ENCODE assay signal across 10 cellular contexts in genomic region chr9:79581388-79581787, GRCh38. TPM values are rescaled to one million over a fixed set of nuclear protein-coding genes. Genes with fewer than 3 reads are reported as not detected.
DNase-seq lines count a peak whose midpoint lies in the region; ATAC-seq and TF ChIP-seq lines count a peak whose summit lies in the region.
"Had no signal": no experiment of that assay in that cellular context is flagged by ENCODE, and none has a peak within 500 bp of the region (broad histone marks: within the 10 kb centered on the region; RNA-seq: fewer than 3 reads in every experiment).

No MANE protein-coding gene starts in this region.

- peaks cover 53 to 73% of the 10 kb centered on the region in 2 donors for H3K36me3 Mint-ChIP-seq in CD14-positive monocyte
- peaks cover 77% of the 10 kb centered on the region for H3K36me3 Mint-ChIP-seq in HFFc6 (ENCODE audit: low read depth)

- H3K4me1 Mint-ChIP-seq in CD14-positive monocyte (peaks cover 90% of the 10 kb centered on the region), HFFc6 (ENCODE audit: low read depth) (peaks cover 95% of the 10 kb centered on the region)

- no peak for TF ChIP-seq CTCF in CD14-positive monocyte (IDR thresholded peaks at IDR 0.05)
- no peak for TF ChIP-seq CTCF in HFFc6 (IDR thresholded peaks at IDR 0.05)
- TF ChIP-seq CTCF in astrocyte of the spinal cord (IDR thresholded peaks at IDR 0.05; ENCODE audit: low read depth, low read length), result no peak

- no peak overlapping the region for H3K4me3 Mint-ChIP-seq in CD14-positive monocyte
- H3K4me3 Mint-ChIP-seq in HFFc6, result peak overlapping the region; percentile 91

- intact Hi-C loops in CD14-positive monocyte (cut with micrococcal nuclease), result loop anchor here in 1 of 2 donors (5.0 kb wide), 1 partner anchor 46 kb away; no protein-coding TSS in a partner anchor

- no peak overlapping the region for H3K4me3 ChIP-seq in astrocyte of the spinal cord (ENCODE audit: low read depth, low read length)
- H3K4me3 ChIP-seq: testis had no signal

- H3K27ac Mint-ChIP-seq in CD14-positive monocyte, result peak overlapping the region in 5 of 7 donors; percentile 32 to 99 (median 40)
- peak overlapping the region; percentile 93 for H3K27ac Mint-ChIP-seq in HFFc6

- in situ Hi-C loops in astrocyte of the spinal cord (cut with HindIII; ENCODE audit: low sequenced_read_pairs), result no loop called here

- H3K9me3 Mint-ChIP-seq in CD14-positive monocyte, result no peaks in the 10 kb centered on the region
- H3K9me3 Mint-ChIP-seq in HFFc6, result no peaks in the 10 kb centered on the region

- no peak for ATAC-seq in HG03442 (IDR thresholded peaks at IDR 0.05; ENCODE audit: unreplicated experiment)

- no peak for DNase-seq in CD14-positive monocyte (ENCODE audit: low spot score)
- peak; percentile 34 for DNase-seq in HFFc6
- DNase-seq in astrocyte of the spinal cord (ENCODE audit: low read depth, low spot score), result peak; percentile 54
- peak; percentile 34 for DNase-seq in mucosa of gallbladder (ENCODE audit: low spot score)
- no peak for DNase-seq in activated CD4-positive, CD25-positive, alpha-beta regulatory T cell treated with anti-CD3 and anti-CD28 coated beads, Interleukin-2, amount 50 U/mL, for 72 hours
- DNase-seq in retina, result no peak
- no peak for DNase-seq in globus pallidus (ENCODE audit: low spot score)
- DNase-seq: caudate nucleus had no signal

- H3K27me3 Mint-ChIP-seq in CD14-positive monocyte (ENCODE audit: low read depth in 3 of 3) (peaks cover 0 to 1% (median 0%) of the 10 kb centered on the region in 3 donors), HFFc6 (ENCODE audit: insufficient read depth) (no peaks in the 10 kb centered on the region)

RNA-seq across cellular contexts. Expression of gene TLE4, which starts 9.6 kb away (rescaled TPM):
- polyA plus RNA-seq in CD14-positive monocyte, result 10 to 100 TPM; 21.0 to 21.7 TPM
- 100 to 1,000 TPM; 126 to 186 (median 139) TPM for total RNA-seq in HFFc6 (2021; fragmentation: NEBNext Ultra II Directional; extraction: Animal tissue kit (Norgen Biotek cat#: 25700))
- total RNA-seq in mucosa of gallbladder, result 47.9 TPM

Comparison
In these comparisons a context has a peak if more than half of its experiments do, and no peak if none do; other contexts are left out.
1. DNase-seq: peak in HFFc6 (single experiment), astrocyte of the spinal cord (single experiment) and mucosa of gallbladder (single experiment); none in CD14-positive monocyte (single experiment), activated CD4-positive, CD25-positive, alpha-beta regulatory T cell treated with anti-CD3 and anti-CD28 coated beads, Interleukin-2, amount 50 U/mL, for 72 hours (single experiment), retina (single experiment) and globus pallidus (single experiment).